Comparison of ENCODE assay signal across 9 cellular contexts in genomic region chr14:60204104-60204842, GRCh38. TPM values are rescaled to one million over a fixed set of nuclear protein-coding genes. Genes with fewer than 3 reads are reported as not detected.
DNase-seq lines count a peak whose midpoint lies in the region; ATAC-seq and TF ChIP-seq lines count a peak whose summit lies in the region.
"Had no signal": no experiment of that assay in that cellular context is flagged by ENCODE, and none has a peak within 500 bp of the region (broad histone marks: within the 10 kb centered on the region; RNA-seq: fewer than 3 reads in every experiment).

No MANE protein-coding gene starts in this region.

- DNase-seq in GM10266 (ENCODE audit: extremely low spot score) (peak; percentile 21), NOMO-1 treated with DMSO at 0.1 percent for 48 hours (lab: John Stamatoyannopoulos, UW; ENCODE audit: unreplicated experiment) (peak; percentile 62), superior temporal gyrus (ENCODE audit: extremely low spot score) (no peak), cerebellar cortex (ENCODE audit: low spot score) (no peak), omental fat pad (ENCODE audit: low spot score) (no peak), NCI-H510A treated with DMSO at 0.1 percent for 48 hours (lab: John Stamatoyannopoulos, UW) (no peak)
- DNase-seq: CD4-positive, alpha-beta T cell had no signal

- peak; percentile 72 for ATAC-seq in GM19438 (IDR thresholded peaks at IDR 0.05; ENCODE audit: low read depth, unreplicated experiment)
- peak; percentile 74 for ATAC-seq in HG03097 (IDR thresholded peaks at IDR 0.05; ENCODE audit: low FRiP score, unreplicated experiment)
- ATAC-seq in omental fat pad (ENCODE audit: low FRiP score), result no peak

- no peak for TF ChIP-seq CTCF in GM10266 (IDR thresholded peaks at IDR 0.05; ENCODE audit: control insufficient read depth, insufficient read depth, low read depth, missing control alignments)
- no peak for TF ChIP-seq CTCF in omental fat pad (IDR thresholded peaks at IDR 0.05)

RNA-seq across cellular contexts. Expression of gene DHRS7, which starts 39.1 kb away (rescaled TPM):
- 10 to 100 TPM; 56.0 to 82.9 (median 68.4) TPM for total RNA-seq in omental fat pad

RNA-seq across cellular contexts. Expression of gene PPM1A, which starts 44.7 kb away (rescaled TPM):
- total RNA-seq in omental fat pad, result 10 to 100 TPM; 37.2 to 53.8 (median 38.9) TPM

Comparison
In these comparisons a context has a peak if more than half of its experiments do, and no peak if none do; other contexts are left out.
1. DNase-seq: peak in GM10266 (single experiment) and NOMO-1 treated with DMSO at 0.1 percent for 48 hours (single experiment); none in superior temporal gyrus (single experiment), cerebellar cortex (single experiment), omental fat pad (single experiment) and NCI-H510A treated with DMSO at 0.1 percent for 48 hours (single experiment).